1 cellular context compared by ENCODE assay signal in the genomic region with DNA sequence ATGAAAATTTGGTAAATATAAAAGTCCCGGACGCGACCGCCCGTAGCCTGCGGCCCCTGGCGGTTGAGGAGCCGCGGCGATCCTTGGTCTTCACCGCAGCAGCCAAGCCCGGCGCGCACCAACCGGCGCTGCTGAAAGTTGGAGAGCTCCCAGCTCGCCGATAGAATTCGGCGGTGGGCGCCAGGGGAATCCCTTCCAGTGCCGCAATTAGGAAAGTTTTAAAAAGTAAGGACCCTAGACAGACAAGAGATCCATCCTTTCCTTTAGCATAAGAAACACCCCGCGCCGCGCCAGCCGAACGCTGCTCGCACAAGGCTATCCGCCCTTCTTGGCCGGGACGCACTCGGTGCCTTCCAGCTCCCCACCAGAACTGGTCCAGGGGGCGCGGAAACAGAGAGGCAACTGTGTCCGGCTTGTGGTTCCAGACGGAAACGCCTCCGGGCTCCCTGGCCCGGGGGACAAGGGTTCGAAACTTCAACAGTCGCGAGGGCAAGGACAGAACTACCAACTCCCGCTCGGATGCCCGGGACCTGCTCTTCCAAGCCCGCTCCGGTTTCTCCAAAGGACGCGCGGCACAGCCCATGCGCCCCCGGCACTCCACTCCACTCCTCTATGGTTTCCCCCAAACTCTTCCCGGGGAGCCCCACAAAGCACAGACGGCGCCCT.
A peak's percentile ranks its signal among the peaks of the same experiment; 100 is the strongest.
TF ChIP-seq lines count a peak whose summit lies in the region.

No MANE protein-coding gene starts in this region.

TF ChIP-seq in HepG2, 621 proteins besides CTCF, POLR2A, EP300 and RAD21 (continued from another document):
- TF ChIP-seq, protein P1, sequence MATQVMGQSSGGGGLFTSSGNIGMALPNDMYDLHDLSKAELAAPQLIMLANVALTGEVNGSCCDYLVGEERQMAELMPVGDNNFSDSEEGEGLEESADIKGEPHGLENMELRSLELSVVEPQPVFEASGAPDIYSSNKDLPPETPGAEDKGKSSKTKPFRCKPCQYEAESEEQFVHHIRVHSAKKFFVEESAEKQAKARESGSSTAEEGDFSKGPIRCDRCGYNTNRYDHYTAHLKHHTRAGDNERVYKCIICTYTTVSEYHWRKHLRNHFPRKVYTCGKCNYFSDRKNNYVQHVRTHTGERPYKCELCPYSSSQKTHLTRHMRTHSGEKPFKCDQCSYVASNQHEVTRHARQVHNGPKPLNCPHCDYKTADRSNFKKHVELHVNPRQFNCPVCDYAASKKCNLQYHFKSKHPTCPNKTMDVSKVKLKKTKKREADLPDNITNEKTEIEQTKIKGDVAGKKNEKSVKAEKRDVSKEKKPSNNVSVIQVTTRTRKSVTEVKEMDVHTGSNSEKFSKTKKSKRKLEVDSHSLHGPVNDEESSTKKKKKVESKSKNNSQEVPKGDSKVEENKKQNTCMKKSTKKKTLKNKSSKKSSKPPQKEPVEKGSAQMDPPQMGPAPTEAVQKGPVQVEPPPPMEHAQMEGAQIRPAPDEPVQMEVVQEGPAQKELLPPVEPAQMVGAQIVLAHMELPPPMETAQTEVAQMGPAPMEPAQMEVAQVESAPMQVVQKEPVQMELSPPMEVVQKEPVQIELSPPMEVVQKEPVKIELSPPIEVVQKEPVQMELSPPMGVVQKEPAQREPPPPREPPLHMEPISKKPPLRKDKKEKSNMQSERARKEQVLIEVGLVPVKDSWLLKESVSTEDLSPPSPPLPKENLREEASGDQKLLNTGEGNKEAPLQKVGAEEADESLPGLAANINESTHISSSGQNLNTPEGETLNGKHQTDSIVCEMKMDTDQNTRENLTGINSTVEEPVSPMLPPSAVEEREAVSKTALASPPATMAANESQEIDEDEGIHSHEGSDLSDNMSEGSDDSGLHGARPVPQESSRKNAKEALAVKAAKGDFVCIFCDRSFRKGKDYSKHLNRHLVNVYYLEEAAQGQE (IDR thresholded peaks at IDR 0.05; ENCODE audit: borderline replicate concordance in 1 of 2, low read depth in 1 of 2, low read length in 2 of 2), result peak in 1 of 2 experiments; percentile 83; a peak in 3 of 4 replicates
- TF ChIP-seq ZSCAN21 (CRISPR knock-in tag; IDR thresholded peaks at IDR 0.05; ENCODE audit: borderline replicate concordance) (no peak), FOSL2 (CRISPR knock-in tag; IDR thresholded peaks at IDR 0.05) (no peak), ZBTB46 (CRISPR knock-in tag; IDR thresholded peaks at IDR 0.05; ENCODE audit: borderline replicate concordance) (no peak), MED8 (CRISPR knock-in tag; IDR thresholded peaks at IDR 0.05; ENCODE audit: insufficient replicate concordance) (no peak), ZNF749 (CRISPR knock-in tag; IDR thresholded peaks at IDR 0.05; ENCODE audit: borderline replicate concordance) (no peak), ZNF703 (CRISPR knock-in tag; IDR thresholded peaks at IDR 0.05; ENCODE audit: borderline replicate concordance) (no peak), ZNF891 (CRISPR knock-in tag; IDR thresholded peaks at IDR 0.05) (no peak), DZIP1 (CRISPR knock-in tag; IDR thresholded peaks at IDR 0.05) (no peak), ZNF800 (CRISPR knock-in tag; IDR thresholded peaks at IDR 0.05) (peak; percentile 100), KDM2A (CRISPR knock-in tag; IDR thresholded peaks at IDR 0.05; ENCODE audit: borderline replicate concordance, low read depth) (peak; percentile 20; the same call in 1 of the 2 replicates), ZNF232 (CRISPR knock-in tag; IDR thresholded peaks at IDR 0.05; ENCODE audit: borderline replicate concordance) (no peak), MIER2 (CRISPR knock-in tag; IDR thresholded peaks at IDR 0.05) (peak; percentile 71), RBM39 (IDR thresholded peaks at IDR 0.05; ENCODE audit: low read depth, low read length, poor library complexity, severe bottlenecking) (no peak), RBAK (CRISPR knock-in tag; IDR thresholded peaks at IDR 0.05) (no peak), ZNF224 (CRISPR knock-in tag; IDR thresholded peaks at IDR 0.05) (no peak), MTA1 (CRISPR knock-in tag; IDR thresholded peaks at IDR 0.05; ENCODE audit: borderline replicate concordance) (0 out of 2 replicates have a peak, but pooled peaks have one; percentile 26), HDAC1 (CRISPR knock-in tag; IDR thresholded peaks at IDR 0.05) (no peak), HNRNPLL (IDR thresholded peaks at IDR 0.05; ENCODE audit: low read depth, low read length, poor library complexity, severe bottlenecking) (peak; percentile 73), SKI (IDR thresholded peaks at IDR 0.05; ENCODE audit: partially characterized antibody) (no peak), ZBTB7A (CRISPR knock-in tag; IDR thresholded peaks at IDR 0.05) (no peak), GPN1 (CRISPR knock-in tag; IDR thresholded peaks at IDR 0.05; ENCODE audit: borderline replicate concordance) (no peak), SMARCC2 (IDR thresholded peaks at IDR 0.05) (no peak), HNRNPL (IDR thresholded peaks at IDR 0.05; ENCODE audit: low read depth, low read length) (no peak), ATF7-NPFF (CRISPR knock-in tag; IDR thresholded peaks at IDR 0.05; ENCODE audit: low read depth) (no peak), HMG20B (CRISPR knock-in tag; conservative IDR thresholded peaks at IDR 0.05) (no peak), ZNF230 (CRISPR knock-in tag; IDR thresholded peaks at IDR 0.05) (no peak), MIXL1 (CRISPR knock-in tag; IDR thresholded peaks at IDR 0.05) (no peak), ATF3 (CRISPR knock-in tag; IDR thresholded peaks at IDR 0.05) (no peak), XRCC5 (optimal IDR thresholded peaks at IDR 0.05; ENCODE audit: low read length) (peak; percentile 47)
- TF ChIP-seq, protein P2, sequence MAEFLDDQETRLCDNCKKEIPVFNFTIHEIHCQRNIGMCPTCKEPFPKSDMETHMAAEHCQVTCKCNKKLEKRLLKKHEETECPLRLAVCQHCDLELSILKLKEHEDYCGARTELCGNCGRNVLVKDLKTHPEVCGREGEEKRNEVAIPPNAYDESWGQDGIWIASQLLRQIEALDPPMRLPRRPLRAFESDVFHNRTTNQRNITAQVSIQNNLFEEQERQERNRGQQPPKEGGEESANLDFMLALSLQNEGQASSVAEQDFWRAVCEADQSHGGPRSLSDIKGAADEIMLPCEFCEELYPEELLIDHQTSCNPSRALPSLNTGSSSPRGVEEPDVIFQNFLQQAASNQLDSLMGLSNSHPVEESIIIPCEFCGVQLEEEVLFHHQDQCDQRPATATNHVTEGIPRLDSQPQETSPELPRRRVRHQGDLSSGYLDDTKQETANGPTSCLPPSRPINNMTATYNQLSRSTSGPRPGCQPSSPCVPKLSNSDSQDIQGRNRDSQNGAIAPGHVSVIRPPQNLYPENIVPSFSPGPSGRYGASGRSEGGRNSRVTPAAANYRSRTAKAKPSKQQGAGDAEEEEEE (CRISPR knock-in tag; IDR thresholded peaks at IDR 0.05; ENCODE audit: borderline replicate concordance), result no peak
- TF ChIP-seq, protein P3, sequence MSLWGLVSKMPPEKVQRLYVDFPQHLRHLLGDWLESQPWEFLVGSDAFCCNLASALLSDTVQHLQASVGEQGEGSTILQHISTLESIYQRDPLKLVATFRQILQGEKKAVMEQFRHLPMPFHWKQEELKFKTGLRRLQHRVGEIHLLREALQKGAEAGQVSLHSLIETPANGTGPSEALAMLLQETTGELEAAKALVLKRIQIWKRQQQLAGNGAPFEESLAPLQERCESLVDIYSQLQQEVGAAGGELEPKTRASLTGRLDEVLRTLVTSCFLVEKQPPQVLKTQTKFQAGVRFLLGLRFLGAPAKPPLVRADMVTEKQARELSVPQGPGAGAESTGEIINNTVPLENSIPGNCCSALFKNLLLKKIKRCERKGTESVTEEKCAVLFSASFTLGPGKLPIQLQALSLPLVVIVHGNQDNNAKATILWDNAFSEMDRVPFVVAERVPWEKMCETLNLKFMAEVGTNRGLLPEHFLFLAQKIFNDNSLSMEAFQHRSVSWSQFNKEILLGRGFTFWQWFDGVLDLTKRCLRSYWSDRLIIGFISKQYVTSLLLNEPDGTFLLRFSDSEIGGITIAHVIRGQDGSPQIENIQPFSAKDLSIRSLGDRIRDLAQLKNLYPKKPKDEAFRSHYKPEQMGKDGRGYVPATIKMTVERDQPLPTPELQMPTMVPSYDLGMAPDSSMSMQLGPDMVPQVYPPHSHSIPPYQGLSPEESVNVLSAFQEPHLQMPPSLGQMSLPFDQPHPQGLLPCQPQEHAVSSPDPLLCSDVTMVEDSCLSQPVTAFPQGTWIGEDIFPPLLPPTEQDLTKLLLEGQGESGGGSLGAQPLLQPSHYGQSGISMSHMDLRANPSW (CRISPR knock-in tag; IDR thresholded peaks at IDR 0.05; ENCODE audit: borderline replicate concordance), result no peak
- TF ChIP-seq, protein P4, sequence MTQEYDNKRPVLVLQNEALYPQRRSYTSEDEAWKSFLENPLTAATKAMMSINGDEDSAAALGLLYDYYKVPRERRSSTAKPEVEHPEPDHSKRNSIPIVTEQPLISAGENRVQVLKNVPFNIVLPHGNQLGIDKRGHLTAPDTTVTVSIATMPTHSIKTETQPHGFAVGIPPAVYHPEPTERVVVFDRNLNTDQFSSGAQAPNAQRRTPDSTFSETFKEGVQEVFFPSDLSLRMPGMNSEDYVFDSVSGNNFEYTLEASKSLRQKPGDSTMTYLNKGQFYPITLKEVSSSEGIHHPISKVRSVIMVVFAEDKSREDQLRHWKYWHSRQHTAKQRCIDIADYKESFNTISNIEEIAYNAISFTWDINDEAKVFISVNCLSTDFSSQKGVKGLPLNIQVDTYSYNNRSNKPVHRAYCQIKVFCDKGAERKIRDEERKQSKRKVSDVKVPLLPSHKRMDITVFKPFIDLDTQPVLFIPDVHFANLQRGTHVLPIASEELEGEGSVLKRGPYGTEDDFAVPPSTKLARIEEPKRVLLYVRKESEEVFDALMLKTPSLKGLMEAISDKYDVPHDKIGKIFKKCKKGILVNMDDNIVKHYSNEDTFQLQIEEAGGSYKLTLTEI (CRISPR knock-in tag; conservative IDR thresholded peaks at IDR 0.05), result no peak
- TF ChIP-seq, protein P5, sequence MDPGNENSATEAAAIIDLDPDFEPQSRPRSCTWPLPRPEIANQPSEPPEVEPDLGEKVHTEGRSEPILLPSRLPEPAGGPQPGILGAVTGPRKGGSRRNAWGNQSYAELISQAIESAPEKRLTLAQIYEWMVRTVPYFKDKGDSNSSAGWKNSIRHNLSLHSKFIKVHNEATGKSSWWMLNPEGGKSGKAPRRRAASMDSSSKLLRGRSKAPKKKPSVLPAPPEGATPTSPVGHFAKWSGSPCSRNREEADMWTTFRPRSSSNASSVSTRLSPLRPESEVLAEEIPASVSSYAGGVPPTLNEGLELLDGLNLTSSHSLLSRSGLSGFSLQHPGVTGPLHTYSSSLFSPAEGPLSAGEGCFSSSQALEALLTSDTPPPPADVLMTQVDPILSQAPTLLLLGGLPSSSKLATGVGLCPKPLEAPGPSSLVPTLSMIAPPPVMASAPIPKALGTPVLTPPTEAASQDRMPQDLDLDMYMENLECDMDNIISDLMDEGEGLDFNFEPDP (CRISPR knock-in tag; conservative IDR thresholded peaks at IDR 0.05), result no peak
